Comparison of ENCODE assay signal across 17 cellular contexts in the genomic region with DNA sequence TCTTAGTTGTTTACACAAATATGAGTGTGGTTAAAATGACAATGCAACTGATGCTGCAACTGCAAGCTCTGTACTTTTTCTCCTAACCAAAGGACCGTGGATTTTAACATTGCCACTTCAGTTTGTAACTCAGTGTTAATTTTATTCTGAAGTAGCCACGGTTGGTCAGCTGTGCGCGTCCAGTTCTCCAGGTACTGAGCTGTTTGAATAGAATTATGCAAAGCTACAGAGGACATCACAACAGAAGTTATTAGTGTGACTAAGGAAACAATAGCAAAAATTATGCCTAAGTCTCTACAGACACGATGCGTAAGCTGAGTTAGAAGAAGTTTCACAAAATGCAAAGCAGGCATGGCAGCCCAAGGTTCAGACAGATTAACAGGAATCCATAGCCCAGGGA. TPM values are rescaled to one million over a fixed set of nuclear protein-coding genes. Genes with fewer than 3 reads are reported as not detected.
DNase-seq lines count a peak whose midpoint lies in the region; ATAC-seq and TF ChIP-seq lines count a peak whose summit lies in the region.
"Had no signal": no experiment of that assay in that cellular context is flagged by ENCODE, and none has a peak within 500 bp of the region (broad histone marks: within the 10 kb centered on the region; RNA-seq: fewer than 3 reads in every experiment).

No MANE protein-coding gene starts in this region.

- H4K8ac ChIP-seq in neuronal stem cell (ENCODE audit: low read depth, low read length): no peak overlapping the region

- H2AK5ac ChIP-seq in neuronal stem cell (ENCODE audit: low read depth, low read length): no peak overlapping the region

- H3K79me2 ChIP-seq in DOHH2 (ENCODE audit: control insufficient read depth, low read length) (peaks cover 5% of the 10 kb centered on the region), OCI-LY7 (ENCODE audit: insufficient read depth, low read depth, low read length) (no peaks in the 10 kb centered on the region)

- H3K4me3 ChIP-seq in DOHH2 (ENCODE audit: low read length): peak overlapping the region; percentile 51
- peak overlapping the region; percentile 19 for H3K4me3 ChIP-seq in OCI-LY7 (ENCODE audit: low read depth, low read length, poor library complexity, severe bottlenecking)
- no peak overlapping the region for H3K4me3 ChIP-seq in psoas muscle
- H3K4me3 ChIP-seq in neuronal stem cell (ENCODE audit: low read length in 2 of 2): no peak overlapping the region

- H3K27ac ChIP-seq in DOHH2 (ENCODE audit: low read depth, low read length) (peak overlapping the region; percentile 22), KOPT-K1 (ENCODE audit: low read depth, low read length, poor library complexity, severe bottlenecking) (peak overlapping the region; percentile 57), OCI-LY7 (ENCODE audit: low read depth, low read length, poor library complexity, severe bottlenecking) (no peak overlapping the region), psoas muscle (no peak overlapping the region), neuronal stem cell (replicated peaks; ENCODE audit: low read length) (no peak overlapping the region)

- ATAC-seq in psoas muscle (no peak), GM19455 (IDR thresholded peaks at IDR 0.05; ENCODE audit: unreplicated experiment) (no peak)

- no TSS peak for BruUV-seq in OCI-LY7 (replicated peaks; lab: Mats Ljungman, UMichigan)

- H2BK120ac ChIP-seq in neuronal stem cell (ENCODE audit: low read depth, low read length): no peak overlapping the region

- POLR2A ChIA-PET in OCI-LY7 (lab: Charles Lee): interaction anchor here (0.6 kb wide), 1 partner anchor 34 kb away, joined by 7 read pairs; no protein-coding TSS in a partner anchor

- peaks cover 4% of the 10 kb centered on the region; the same call in 1 of the 2 replicates for H3F3A ChIP-seq in DOHH2 (ENCODE audit: control insufficient read depth, insufficient read depth)

- H3K4me2 ChIP-seq in DOHH2 (ENCODE audit: low read length) (peak overlapping the region; percentile 64), OCI-LY7 (ENCODE audit: low read length) (peak overlapping the region; percentile 47), neuronal stem cell (ENCODE audit: insufficient read depth, low read length, poor library complexity, severe bottlenecking) (no peak overlapping the region)

- CTCF ChIA-PET in OCI-LY7 (lab: Charles Lee; ENCODE audit: unreplicated experiment): no interaction called here

- no peak overlapping the region for H3K23ac ChIP-seq in neuronal stem cell (ENCODE audit: low read depth, low read length, poor library complexity)

- no peak overlapping the region for H3K9ac ChIP-seq in neuronal stem cell (ENCODE audit: low read depth, low read length, poor library complexity)

- H3K9me3 ChIP-seq in DOHH2 (ENCODE audit: control insufficient read depth, insufficient read depth, low read length): no peaks in the 10 kb centered on the region
- H3K9me3 ChIP-seq in KOPT-K1 (ENCODE audit: insufficient read depth, low read length, poor library complexity, severe bottlenecking): no peaks in the 10 kb centered on the region
- H3K9me3 ChIP-seq in OCI-LY7 (ENCODE audit: low read length): no peaks in the 10 kb centered on the region
- no peaks in the 10 kb centered on the region for H3K9me3 ChIP-seq in psoas muscle
- H3K9me3 ChIP-seq in neuronal stem cell (replicated peaks in 1 of 2; ENCODE audit: control insufficient read depth in 2 of 2, insufficient read depth in 1 of 2, low read depth in 1 of 2, low read length in 2 of 2): no peaks in the 10 kb centered on the region
- H3K9me3 ChIP-seq: BE2C, Caco-2 had no signal

- H3K18ac ChIP-seq in neuronal stem cell (ENCODE audit: low read length): no peak overlapping the region

- no peak for TF ChIP-seq CTCF in DOHH2 (IDR thresholded peaks at IDR 0.05; ENCODE audit: low read depth, low read length, poor library complexity, severe bottlenecking)
- no peak for TF ChIP-seq CTCF in OCI-LY7 (conservative IDR thresholded peaks at IDR 0.05; ENCODE audit: low read length)
- TF ChIP-seq CTCF in psoas muscle (IDR thresholded peaks at IDR 0.05): no peak

- no peaks in the 10 kb centered on the region for H3K9me2 ChIP-seq in DOHH2 (replicated peaks; ENCODE audit: control insufficient read depth, low read length)
- H3K9me2 ChIP-seq in OCI-LY7 (ENCODE audit: insufficient read depth, low read length): no peaks in the 10 kb centered on the region

- WGBS in psoas muscle, 3 donors: 89 to 92% (median 90%) methylated on average over 6 of the region's 6 CpGs
- no CpG with 5 or more reads among the region's 6 CpGs for WGBS in neuronal stem cell (ENCODE audit: extremely low coverage in 2 of 2, insufficient read length in 2 of 2, insufficient replicate concordance in 1 of 2), 2 donors

- no peak overlapping the region for H2BK5ac ChIP-seq in neuronal stem cell (ENCODE audit: low read length)

- H4K20me1 ChIP-seq in DOHH2 (ENCODE audit: control insufficient read depth, insufficient read depth, low read depth, low read length) (no peaks in the 10 kb centered on the region), OCI-LY7 (ENCODE audit: insufficient read depth, low read length) (no peaks in the 10 kb centered on the region)

- peaks cover 2% of the 10 kb centered on the region for H3K79me1 ChIP-seq in neuronal stem cell (ENCODE audit: low read depth, low read length)

- DNase-seq in OCI-LY7 (ENCODE audit: low spot score) (no peak), left kidney (ENCODE audit: low read depth, low spot score) (peak; percentile 22), psoas muscle (no peak), neuronal stem cell (ENCODE audit: low spot score) (no peak)
- DNase-seq in activated CD4-positive, alpha-beta T cell treated with anti-CD3 and anti-CD28 coated beads, Interleukin-2, amount 50 U/mL, for 48 hours: no peak
- DNase-seq: ACHN; BE2C; C1 segment of cervical spinal cord; Caco-2; CD4-positive, CD25-positive, alpha-beta regulatory T cell; CD8-positive, alpha-beta memory T cell; DMS153; H9; KBM-7 had no signal

- no peak overlapping the region for H4K91ac ChIP-seq in neuronal stem cell (ENCODE audit: low read depth, low read length, poor library complexity)

- no peak overlapping the region for H3K14ac ChIP-seq in neuronal stem cell (ENCODE audit: low read length)

- H2BK12ac ChIP-seq in neuronal stem cell (ENCODE audit: low read length): no peak overlapping the region

- peaks cover 62% of the 10 kb centered on the region for H3K4me1 ChIP-seq in DOHH2 (ENCODE audit: control insufficient read depth, low read length)
- H3K4me1 ChIP-seq in OCI-LY7 (ENCODE audit: insufficient read depth, low read length, poor library complexity, severe bottlenecking): peaks cover 22% of the 10 kb centered on the region
- no peaks in the 10 kb centered on the region for H3K4me1 ChIP-seq in psoas muscle
- H3K4me1 ChIP-seq in neuronal stem cell (ENCODE audit: control insufficient read depth in 2 of 2, insufficient read depth in 1 of 2, low read depth in 1 of 2, low read length in 2 of 2): peaks cover 0 to 5% of the 10 kb centered on the region in 2 donors
- H3K4me1 ChIP-seq: BE2C had no signal

- H2BK15ac ChIP-seq in neuronal stem cell (ENCODE audit: low read length): no peak overlapping the region

- H3K27me3 ChIP-seq in DOHH2 (ENCODE audit: control insufficient read depth, low read length): 0 out of 2 replicates have a peak, but pooled peaks cover 4% of the 10 kb centered on the region
- no peaks in the 10 kb centered on the region for H3K27me3 ChIP-seq in psoas muscle (ENCODE audit: insufficient read depth in 3 of 3, low read length in 2 of 3)
- H3K27me3 ChIP-seq in neuronal stem cell (ENCODE audit: control insufficient read depth in 3 of 3, insufficient read depth in 3 of 3, low read depth in 1 of 3, low read length in 3 of 3): no peaks in the 10 kb centered on the region
- H3K27me3 ChIP-seq: BE2C had no signal

- H2AFZ ChIP-seq in OCI-LY7 (ENCODE audit: low read length): no peak overlapping the region
- H2AFZ ChIP-seq in neuronal stem cell (ENCODE audit: low read length): no peak overlapping the region

- intact Hi-C loops in OCI-LY7 (cut with micrococcal nuclease; ENCODE audit: unreplicated experiment): loop anchor here (5.0 kb wide), 1 partner anchor 148 kb away; a partner anchor contains a TSS
- intact Hi-C loops in psoas muscle (cut with DNase I): loop anchor here (5.0 to 10.0 kb wide), 8 partner anchors 80 to 403 kb away; a partner anchor contains a TSS

- no peaks in the 10 kb centered on the region for H3K36me3 ChIP-seq in DOHH2 (ENCODE audit: control insufficient read depth, low read length)
- H3K36me3 ChIP-seq in KOPT-K1 (ENCODE audit: insufficient read depth, low read length): no peaks in the 10 kb centered on the region
- no peaks in the 10 kb centered on the region for H3K36me3 ChIP-seq in OCI-LY7 (ENCODE audit: insufficient read depth, low read length)
- H3K36me3 ChIP-seq in psoas muscle (ENCODE audit: insufficient read depth in 1 of 2, low read depth in 1 of 2): no peaks in the 10 kb centered on the region
- H3K36me3 ChIP-seq in neuronal stem cell (replicated peaks in 1 of 2; ENCODE audit: control insufficient read depth in 2 of 2, insufficient read depth in 2 of 2, low read length in 2 of 2): no peaks in the 10 kb centered on the region
- H3K36me3 ChIP-seq: BE2C had no signal

- H3K4ac ChIP-seq in neuronal stem cell (ENCODE audit: low read length): no peak overlapping the region

RNA-seq across cellular contexts. Expression of a gene that starts 4.4 kb away (rescaled TPM):
- 5.9 and 10.6 TPM in 2 replicates for total RNA-seq in OCI-LY7 (2014; rRNA removed; shearing (Covaris generic))
- 12.0 and 12.9 TPM in 2 replicates for total RNA-seq in OCI-LY7 (2022)
- 10 to 100 TPM in 1 of 4 donors, 1 to 10 TPM in 3; 7.9 to 10.9 (median 8.8) TPM for total RNA-seq in psoas muscle
- 10 to 100 TPM in 2 of 3 donors, 1 to 10 TPM in 1; 7.9 to 15.5 (median 10.5) TPM for polyA plus RNA-seq in psoas muscle
- 24.8 TPM for polyA plus RNA-seq in neuronal stem cell (2013, experiment 1 of 2)
- 27.3 TPM for polyA plus RNA-seq in neuronal stem cell (2013, experiment 2 of 2)

RNA-seq across cellular contexts. Expression of a gene that starts 12.5 kb away (rescaled TPM):
- total RNA-seq in OCI-LY7 (2014; rRNA removed; shearing (Covaris generic)): 22.8 and 23.0 TPM in 2 replicates
- total RNA-seq in OCI-LY7 (2022): 29.9 and 30.8 TPM in 2 replicates
- under 1 TPM in 3 of 4 donors, not detected in 1; 0.11 to 0.20 (median 0.15) TPM for total RNA-seq in psoas muscle
- polyA plus RNA-seq in psoas muscle: under 1 TPM; 0.07 to 0.67 (median 0.31) TPM
- polyA plus RNA-seq in neuronal stem cell (2013, experiment 1 of 2): 30.1 TPM
- 30.6 TPM for polyA plus RNA-seq in neuronal stem cell (2013, experiment 2 of 2)

Comparison
In these comparisons a context has a peak if more than half of its experiments do, and no peak if none do; other contexts are left out.
1. H3K27ac ChIP-seq: peak in DOHH2 (single experiment) and KOPT-K1 (single experiment); none in OCI-LY7 (single experiment), psoas muscle (single experiment) and neuronal stem cell (single experiment).
2. H3K4me3 ChIP-seq: peak in DOHH2 (single experiment) and OCI-LY7 (single experiment); none in psoas muscle (single experiment) and neuronal stem cell (0 of 2).
3. RNA of a gene that starts 12.5 kb away (total RNA-seq): 22.8 to 30.8 TPM in OCI-LY7; 0.11 to 0.20 TPM in psoas muscle; every median in the first group is over 10 times any median in the second.